In the genomic region with DNA sequence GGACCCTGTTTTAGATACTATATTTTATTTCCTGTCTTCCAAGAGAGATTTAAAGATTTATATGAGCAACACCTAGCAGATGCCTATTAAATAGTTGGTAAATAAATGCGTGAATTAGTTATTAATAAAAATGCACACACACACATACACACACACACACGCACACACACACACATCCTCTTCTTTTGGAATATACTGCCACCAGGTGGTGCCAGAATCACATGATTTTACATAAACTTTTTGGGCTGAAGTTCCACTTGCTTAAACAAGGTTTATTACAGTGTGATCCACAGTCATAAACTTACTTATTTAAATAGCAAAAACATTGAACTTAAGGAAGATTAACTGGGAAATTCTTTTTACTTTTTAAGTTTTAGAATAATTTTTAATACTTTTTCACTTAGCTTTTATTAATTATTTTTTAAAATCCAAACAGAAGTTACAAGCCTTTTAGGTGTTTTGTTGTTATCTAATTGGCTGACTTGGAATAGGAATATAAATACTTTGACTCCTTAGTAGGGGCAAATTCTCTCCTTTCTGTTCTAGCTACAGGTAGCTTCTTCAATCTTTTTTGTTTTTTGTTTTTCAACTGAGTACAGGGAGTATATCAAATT, we compare ENCODE assay signal across 9 cellular contexts. TPM values are rescaled to one million over a fixed set of nuclear protein-coding genes. Genes with fewer than 3 reads are reported as not detected.
DNase-seq lines count a peak whose midpoint lies in the region; ATAC-seq and TF ChIP-seq lines count a peak whose summit lies in the region.
"Had no signal": no experiment of that assay in that cellular context is flagged by ENCODE, and none has a peak within 500 bp of the region (broad histone marks: within the 10 kb centered on the region; RNA-seq: fewer than 3 reads in every experiment).

No MANE protein-coding gene starts in this region.

- H3K9ac ChIP-seq in smooth muscle cell (ENCODE audit: low read depth): no peak overlapping the region

- ATAC-seq in GM18861 (IDR thresholded peaks at IDR 0.05; ENCODE audit: unreplicated experiment) (no peak), GM21529 (IDR thresholded peaks at IDR 0.05; ENCODE audit: unreplicated experiment) (no peak)

- H3K9me3 Mint-ChIP-seq in glutamatergic neuron (ENCODE audit: unreplicated experiment): no peaks in the 10 kb centered on the region
- H3K9me3 Mint-ChIP-seq: stimulated activated naive CD8-positive, alpha-beta T cell treated with anti-CD3 and anti-CD28 coated beads, Interleukin-15, Interleukin-2, amounts not matched to agents 100 ng/mL and 50 ng/mL, for 24 hours had no signal

- no peaks in the 10 kb centered on the region for H3K4me1 ChIP-seq in smooth muscle cell (ENCODE audit: low read depth)

- peak; percentile 62 for TF ChIP-seq CTCF in glutamatergic neuron (IDR thresholded peaks at IDR 0.05; ENCODE audit: partially characterized antibody, unreplicated experiment)
- peak; percentile 78 for TF ChIP-seq CTCF in smooth muscle cell (IDR thresholded peaks at IDR 0.05; ENCODE audit: borderline replicate concordance, insufficient read depth, poor library complexity, severe bottlenecking)

- 45% methylated on average over 2 of the region's 2 CpGs for WGBS in smooth muscle cell (ENCODE audit: low lambda C conversion rate)

- no peak overlapping the region for H3K4me2 ChIP-seq in smooth muscle cell

- no peaks in the 10 kb centered on the region for H3K27me3 Mint-ChIP-seq in glutamatergic neuron (ENCODE audit: unreplicated experiment)
- H3K27me3 Mint-ChIP-seq: stimulated activated naive CD8-positive, alpha-beta T cell treated with anti-CD3 and anti-CD28 coated beads, Interleukin-15, Interleukin-2, amounts not matched to agents 100 ng/mL and 50 ng/mL, for 24 hours had no signal

- H3K9me3 ChIP-seq in smooth muscle cell (replicated peaks; ENCODE audit: low read depth): no peaks in the 10 kb centered on the region

- no peaks in the 10 kb centered on the region for H3K4me1 Mint-ChIP-seq in glutamatergic neuron (ENCODE audit: low read depth, unreplicated experiment)

- H3F3A ChIP-seq in smooth muscle cell (ENCODE audit: low read depth): no peaks in the 10 kb centered on the region

- no peak overlapping the region for H2AFZ ChIP-seq in smooth muscle cell (ENCODE audit: low read depth)

- H3K79me2 ChIP-seq in smooth muscle cell (ENCODE audit: low read depth): no peaks in the 10 kb centered on the region

- DNase-seq in DMS 273 (lab: John Stamatoyannopoulos, UW; ENCODE audit: unreplicated experiment) (peak; percentile 85), HCEC 1CT (peak; percentile 73), NOMO-1 (lab: John Stamatoyannopoulos, UW; ENCODE audit: unreplicated experiment in 2 of 2) (peak; percentile 46 to 67), glutamatergic neuron (no peak), smooth muscle cell (lab: John Stamatoyannopoulos, UW; ENCODE audit: unreplicated experiment) (no peak)
- DNase-seq in activated naive CD4-positive, alpha-beta T cell treated with Interleukin-2 at 50 U/mL for 16 hours: peak; percentile 27

- H4K20me1 ChIP-seq in smooth muscle cell (ENCODE audit: low read depth): no peaks in the 10 kb centered on the region

- H3K27me3 ChIP-seq in smooth muscle cell (ENCODE audit: low read depth): no peaks in the 10 kb centered on the region

- no peak overlapping the region for H3K27ac Mint-ChIP-seq in glutamatergic neuron (ENCODE audit: unreplicated experiment)
- H3K27ac Mint-ChIP-seq: stimulated activated naive CD8-positive, alpha-beta T cell treated with anti-CD3 and anti-CD28 coated beads, Interleukin-15, Interleukin-2, amounts not matched to agents 100 ng/mL and 50 ng/mL, for 24 hours had no signal

- H3K4me3 ChIP-seq in smooth muscle cell: no peak overlapping the region

- H3K36me3 Mint-ChIP-seq in glutamatergic neuron (ENCODE audit: unreplicated experiment): no peaks in the 10 kb centered on the region

- H3K27ac ChIP-seq in smooth muscle cell (ENCODE audit: low read depth): no peak overlapping the region

- no peak overlapping the region for H3K4me3 Mint-ChIP-seq in glutamatergic neuron (ENCODE audit: unreplicated experiment)
- H3K4me3 Mint-ChIP-seq: stimulated activated naive CD8-positive, alpha-beta T cell treated with anti-CD3 and anti-CD28 coated beads, Interleukin-15, Interleukin-2, amounts not matched to agents 100 ng/mL and 50 ng/mL, for 24 hours had no signal

- no peaks in the 10 kb centered on the region for H3K36me3 ChIP-seq in smooth muscle cell (ENCODE audit: low read depth)

RNA-seq across cellular contexts. Expression of a gene that starts 17.5 kb away (rescaled TPM):
- total RNA-seq in glutamatergic neuron (ENCODE audit: unreplicated experiment) (9.7 TPM), smooth muscle cell (5.3 and 13.4 TPM in 2 replicates)
- 4.6 and 5.9 TPM in 2 replicates for polyA plus RNA-seq in smooth muscle cell

RNA-seq across cellular contexts. Expression of a gene that starts 20.7 kb away (rescaled TPM):
- total RNA-seq in glutamatergic neuron (ENCODE audit: unreplicated experiment): 32.5 TPM
- 22.3 and 42.7 TPM in 2 replicates for total RNA-seq in smooth muscle cell
- 4.5 and 5.5 TPM in 2 replicates for polyA plus RNA-seq in smooth muscle cell

Comparison
In these comparisons a context has a peak if more than half of its experiments do, and no peak if none do; other contexts are left out.
1. DNase-seq: peak in DMS 273 (single experiment), HCEC 1CT (single experiment), NOMO-1 (2 of 2) and activated naive CD4-positive, alpha-beta T cell treated with Interleukin-2 at 50 U/mL for 16 hours (single experiment); none in glutamatergic neuron (single experiment) and smooth muscle cell (single experiment).